In genomic region chr4:17578482-17578891, GRCh38 we compare ENCODE assay signal across 8 cellular contexts. TPM values are rescaled to one million over a fixed set of nuclear protein-coding genes. Genes with fewer than 3 reads are reported as not detected.
DNase-seq lines count a peak whose midpoint lies in the region; ATAC-seq and TF ChIP-seq lines count a peak whose summit lies in the region.

No MANE protein-coding gene starts in this region.

- DNase-seq in activated CD8-positive, alpha-beta memory T cell treated with anti-CD3 and anti-CD28 coated beads, Interleukin-2, amount 10 ng/mL, durations not matched to agents 7 days and 5 days, result peak; percentile 55
- no peak for DNase-seq in activated CD8-positive, alpha-beta memory T cell treated with anti-CD3 and anti-CD28 coated beads for 24 hours
- DNase-seq in dorsolateral prefrontal cortex, result no peak
- no peak for DNase-seq in neural progenitor cell (ENCODE audit: low spot score)
- no peak for DNase-seq in T1000 (lab: John Stamatoyannopoulos, UW)
- no peak for DNase-seq in retina

- H3F3A ChIP-seq in OCI-LY1 (ENCODE audit: insufficient read depth, low read length), result no peaks in the 10 kb centered on the region
- H3F3A ChIP-seq in neural progenitor cell (ENCODE audit: low read depth), result peaks cover 3% of the 10 kb centered on the region

- peaks cover 48% of the 10 kb centered on the region for H3K36me3 Mint-ChIP-seq in activated CD8-positive, alpha-beta memory T cell treated with anti-CD3 and anti-CD28 coated beads, Interleukin-2, amount 10 ng/mL, durations not matched to agents 7 days and 5 days
- H3K36me3 Mint-ChIP-seq in neural progenitor cell, result peaks cover 2% of the 10 kb centered on the region

- H4K20me1 ChIP-seq in OCI-LY1 (ENCODE audit: insufficient read depth, low read length), result no peaks in the 10 kb centered on the region
- H4K20me1 ChIP-seq in neural progenitor cell (ENCODE audit: low read depth), result peaks cover 3% of the 10 kb centered on the region

- peaks cover 44% of the 10 kb centered on the region for H3K4me1 Mint-ChIP-seq in activated CD8-positive, alpha-beta memory T cell treated with anti-CD3 and anti-CD28 coated beads, Interleukin-2, amount 10 ng/mL, durations not matched to agents 7 days and 5 days
- H3K4me1 Mint-ChIP-seq in neural progenitor cell, result peaks cover 14% of the 10 kb centered on the region

- no peak overlapping the region for H3K27ac ChIP-seq in OCI-LY1 (ENCODE audit: low read depth, low read length, poor library complexity, severe bottlenecking)
- peak overlapping the region in 54 of 59 donors; percentile 26 to 98 (median 92) for H3K27ac ChIP-seq in dorsolateral prefrontal cortex
- H3K27ac ChIP-seq in neural progenitor cell, result no peak overlapping the region

- CTCF ChIA-PET in activated CD8-positive, alpha-beta memory T cell treated with anti-CD3 and anti-CD28 coated beads, Interleukin-2, amount 10 ng/mL, durations not matched to agents 7 days and 5 days (lab: Charles Lee), result interaction anchor here (0.7 to 1.5 kb wide), 7 partner anchors 16 to 239 kb away, joined by 3 to 18 read pairs (median 3); partner anchors contain the start of genes DCAF16 and NCAPG

- no peaks in the 10 kb centered on the region for H3K9me3 Mint-ChIP-seq in activated CD8-positive, alpha-beta memory T cell treated with anti-CD3 and anti-CD28 coated beads, Interleukin-2, amount 10 ng/mL, durations not matched to agents 7 days and 5 days (ENCODE audit: low read depth)
- no peaks in the 10 kb centered on the region for H3K9me3 Mint-ChIP-seq in neural progenitor cell

- intact Hi-C loops in dorsolateral prefrontal cortex (cut with DNase I), result no loop called here

- H3K79me2 ChIP-seq in OCI-LY1 (ENCODE audit: insufficient read depth, low read length) (no peaks in the 10 kb centered on the region), neural progenitor cell (ENCODE audit: low read depth) (peaks cover 19% of the 10 kb centered on the region)

- no peaks in the 10 kb centered on the region for H3K27me3 Mint-ChIP-seq in activated CD8-positive, alpha-beta memory T cell treated with anti-CD3 and anti-CD28 coated beads, Interleukin-2, amount 10 ng/mL, durations not matched to agents 7 days and 5 days
- H3K27me3 Mint-ChIP-seq in neural progenitor cell (ENCODE audit: insufficient read depth, low read depth), result peaks cover 5% of the 10 kb centered on the region

- H3K27me3 ChIP-seq in OCI-LY1 (ENCODE audit: insufficient read depth, low read length), result no peaks in the 10 kb centered on the region
- H3K27me3 ChIP-seq in dorsolateral prefrontal cortex, result no peaks in the 10 kb centered on the region
- no peaks in the 10 kb centered on the region for H3K27me3 ChIP-seq in neural progenitor cell

- peak; percentile 22 for ATAC-seq in activated CD8-positive, alpha-beta memory T cell treated with anti-CD3 and anti-CD28 coated beads, Interleukin-2, amount 10 ng/mL, durations not matched to agents 7 days and 5 days
- ATAC-seq in HG02840 (IDR thresholded peaks at IDR 0.05; ENCODE audit: low FRiP score, unreplicated experiment), result peak; percentile 31

- peak overlapping the region; percentile 89 for H3K4me3 ChIP-seq in OCI-LY1 (ENCODE audit: low read depth, low read length, poor library complexity, severe bottlenecking)
- H3K4me3 ChIP-seq in dorsolateral prefrontal cortex, result peak overlapping the region in 58 of 59 donors; percentile 63 to 100 (median 91)
- peak overlapping the region; percentile 59 for H3K4me3 ChIP-seq in neural progenitor cell

- peaks cover 19% of the 10 kb centered on the region for H3K4me1 ChIP-seq in OCI-LY1 (ENCODE audit: insufficient read depth, low read length, severe bottlenecking)
- no peaks in the 10 kb centered on the region for H3K4me1 ChIP-seq in neural progenitor cell

- no peaks in the 10 kb centered on the region for H3K9me2 ChIP-seq in OCI-LY1 (ENCODE audit: low read depth, low read length)

- H3K9me3 ChIP-seq in OCI-LY1 (ENCODE audit: low read length), result no peaks in the 10 kb centered on the region
- no peaks in the 10 kb centered on the region for H3K9me3 ChIP-seq in neural progenitor cell (ENCODE audit: low read depth)

- H3K36me3 ChIP-seq in OCI-LY1 (ENCODE audit: insufficient read depth, low read length) (peaks cover 16% of the 10 kb centered on the region; the same call in 1 of the 2 replicates), neural progenitor cell (no peaks in the 10 kb centered on the region)

- H3K9ac ChIP-seq in OCI-LY1 (ENCODE audit: low read length) (peak overlapping the region; percentile 87), neural progenitor cell (no peak overlapping the region)

- no peak for TF ChIP-seq CTCF in OCI-LY1 (IDR thresholded peaks at IDR 0.05; ENCODE audit: low read length)
- TF ChIP-seq CTCF in dorsolateral prefrontal cortex (IDR thresholded peaks at IDR 0.05 in 54 of 56, conservative IDR thresholded peaks at IDR 0.05 in 2 of 56; ENCODE audit: low read depth in 1 of 56, partially characterized antibody in 56 of 56), result no peak
- TF ChIP-seq CTCF in neural progenitor cell (IDR thresholded peaks at IDR 0.05), result no peak

- H3K4me3 Mint-ChIP-seq in activated CD8-positive, alpha-beta memory T cell treated with anti-CD3 and anti-CD28 coated beads, Interleukin-2, amount 10 ng/mL, durations not matched to agents 7 days and 5 days, result peak overlapping the region; percentile 92
- H3K4me3 Mint-ChIP-seq in neural progenitor cell, result peak overlapping the region; percentile 90

- peak overlapping the region; percentile 99 for H3K4me2 ChIP-seq in OCI-LY1 (ENCODE audit: low read length)
- peak overlapping the region; percentile 86 for H3K4me2 ChIP-seq in neural progenitor cell

- H3K27ac Mint-ChIP-seq in activated CD8-positive, alpha-beta memory T cell treated with anti-CD3 and anti-CD28 coated beads, Interleukin-2, amount 10 ng/mL, durations not matched to agents 7 days and 5 days, result peak overlapping the region; percentile 100
- no peak overlapping the region for H3K27ac Mint-ChIP-seq in neural progenitor cell

- no peak overlapping the region for H2AFZ ChIP-seq in OCI-LY1 (ENCODE audit: low read length)
- no peak overlapping the region for H2AFZ ChIP-seq in neural progenitor cell (replicated peaks)

RNA-seq across cellular contexts. Expression of gene LAP3, which starts 1.5 kb away (rescaled TPM):
- 100 to 1,000 TPM; 198 to 249 TPM for total RNA-seq in activated CD8-positive, alpha-beta memory T cell treated with anti-CD3 and anti-CD28 coated beads, Interleukin-2, amount 10 ng/mL, durations not matched to agents 7 days and 5 days
- 100 to 1,000 TPM in 1 of 120 experiments, 10 to 100 TPM in 119; 29.7 to 116 (median 52.0) TPM for total RNA-seq in dorsolateral prefrontal cortex
- total RNA-seq in neural progenitor cell (ENCODE audit: low replicate concordance), result 48.3 and 58.3 TPM in 2 replicates

RNA-seq across cellular contexts. Expression of gene MED28, which starts 36.0 kb away (rescaled TPM):
- total RNA-seq in activated CD8-positive, alpha-beta memory T cell treated with anti-CD3 and anti-CD28 coated beads, Interleukin-2, amount 10 ng/mL, durations not matched to agents 7 days and 5 days, result 10 to 100 TPM; 53.4 to 56.3 TPM
- 10 to 100 TPM; 42.6 to 89.2 (median 58.0) TPM for total RNA-seq in dorsolateral prefrontal cortex
- 38.6 and 45.8 TPM in 2 replicates for total RNA-seq in neural progenitor cell (ENCODE audit: low replicate concordance)

Comparison
In these comparisons a context has a peak if more than half of its experiments do, and no peak if none do; other contexts are left out.
1. H3K27ac ChIP-seq: peak in dorsolateral prefrontal cortex (54 of 59); none in OCI-LY1 (single experiment) and neural progenitor cell (single experiment).
2. Peak in every context shown above with its lines, with median percentiles within 50 percentile points of each other: H3K4me3 ChIP-seq.